Comparison of ENCODE assay signal across 41 cellular contexts in genomic region chrX:120020305-120020704, GRCh38. TPM values are rescaled to one million over a fixed set of nuclear protein-coding genes. Genes with fewer than 3 reads are reported as not detected.
"Had no signal": no experiment of that assay in that cellular context is flagged by ENCODE, and none has a peak within 500 bp of the region (broad histone marks: within the 10 kb centered on the region; RNA-seq: fewer than 3 reads in every experiment).

No MANE protein-coding gene starts in this region.

- H3K4me3 Mint-ChIP-seq: activated naive CD4-positive, alpha-beta T cell treated with anti-CD3 and anti-CD28 coated beads for 36 hours; activated naive CD4-positive, alpha-beta T cell treated with anti-CD3 and anti-CD28 coated beads, Interleukin-2, amount 10 ng/mL, durations not matched to agents 7 days and 5 days; activated naive CD4-positive, alpha-beta T cell treated with anti-CD3 and anti-CD28 coated beads, Interleukin-2, amount 50 U/mL, for 24 hours; activated naive CD8-positive, alpha-beta T cell; activated naive CD8-positive, alpha-beta T cell treated with anti-CD3 and anti-CD28 coated beads for 36 hours; activated naive CD8-positive, alpha-beta T cell treated with anti-CD3 and anti-CD28 coated beads, Interleukin-2, amount 10 ng/mL, durations not matched to agents 7 days and 5 days; activated naive CD8-positive, alpha-beta T cell treated with anti-CD3 and anti-CD28 coated beads, Interleukin-2, amount 50 U/mL, for 24 hours; activated T-cell treated with anti-CD3 and anti-CD28 coated beads, Interleukin-2, amount 50 U/mL, for 72 hours; activated T-helper 1 cell treated with anti-CD3 and anti-CD28 coated beads, Interleukin-12 subunit alpha, Interleukin-12 subunit beta, Interleukin-2, Interleukin-4 antibody, amounts not matched to agents 30 ng/mL and 10 ng/mL and 1 ng/mL, durations not matched to agents 14 hours and 24 hours and 36 hours; activated T-helper 17 cell treated with anti-CD3 and anti-CD28 coated beads, Interleukin-2, amount 50 U/mL, for 72 hours; brain; central memory CD8-positive, alpha-beta T cell had no signal

- H3K27ac ChIP-seq: adrenal gland, ascending aorta, body of pancreas, brain microvascular endothelial cell, breast epithelium, cardiac muscle cell, colonic mucosa had no signal

- ATAC-seq: activated naive CD4-positive, alpha-beta T cell treated with anti-CD3 and anti-CD28 coated beads, Interleukin-2, amount 50 U/mL, for 72 hours; activated naive CD8-positive, alpha-beta T cell treated with anti-CD3 and anti-CD28 coated beads, Interleukin-2, amount 50 U/mL, for 24 hours; activated T-cell treated with anti-CD3 and anti-CD28 coated beads, Interleukin-2, amount 50 U/mL, for 72 hours; activated T-helper 17 cell treated with anti-CD3 and anti-CD28 coated beads, Interleukin-2, amount 50 U/mL, for 72 hours; body of pancreas had no signal

- H3K9me3 ChIP-seq: adrenal gland, ascending aorta, body of pancreas, breast epithelium, colonic mucosa had no signal

- H3K4me1 Mint-ChIP-seq: activated T-helper 17 cell treated with anti-CD3 and anti-CD28 coated beads, Interleukin-2, amount 50 U/mL, for 72 hours had no signal

- H3K4me3 ChIP-seq: adrenal gland, ascending aorta, body of pancreas, breast epithelium, cardiac muscle cell, colonic mucosa had no signal

- H3K36me3 Mint-ChIP-seq: activated naive CD4-positive, alpha-beta T cell treated with anti-CD3 and anti-CD28 coated beads, Interleukin-2, amount 50 U/mL, for 24 hours; activated naive CD4-positive, alpha-beta T cell treated with anti-CD3 and anti-CD28 coated beads, Interleukin-2, amount 50 U/mL, for 72 hours; activated naive CD8-positive, alpha-beta T cell; activated naive CD8-positive, alpha-beta T cell treated with anti-CD3 and anti-CD28 coated beads for 36 hours; activated naive CD8-positive, alpha-beta T cell treated with anti-CD3 and anti-CD28 coated beads, Interleukin-2, amount 10 ng/mL, durations not matched to agents 7 days and 5 days; brain had no signal

- H3K4me1 ChIP-seq: adrenal gland, ascending aorta, breast epithelium, colonic mucosa had no signal

- H3K27ac Mint-ChIP-seq: activated naive CD4-positive, alpha-beta T cell treated with anti-CD3 and anti-CD28 coated beads for 36 hours; activated naive CD4-positive, alpha-beta T cell treated with anti-CD3 and anti-CD28 coated beads, Interleukin-2, amount 10 ng/mL, durations not matched to agents 7 days and 5 days; activated naive CD4-positive, alpha-beta T cell treated with anti-CD3 and anti-CD28 coated beads, Interleukin-2, amount 50 U/mL, for 24 hours; activated naive CD4-positive, alpha-beta T cell treated with anti-CD3 and anti-CD28 coated beads, Interleukin-2, amount 50 U/mL, for 72 hours; activated naive CD8-positive, alpha-beta T cell; activated naive CD8-positive, alpha-beta T cell treated with anti-CD3 and anti-CD28 coated beads for 36 hours; activated naive CD8-positive, alpha-beta T cell treated with anti-CD3 and anti-CD28 coated beads, Interleukin-2, amount 10 ng/mL, durations not matched to agents 7 days and 5 days; activated naive CD8-positive, alpha-beta T cell treated with anti-CD3 and anti-CD28 coated beads, Interleukin-2, amount 50 U/mL, for 24 hours; activated T-cell treated with anti-CD3 and anti-CD28 coated beads, Interleukin-2, amount 50 U/mL, for 72 hours; activated T-helper 1 cell treated with anti-CD3 and anti-CD28 coated beads, Interleukin-12 subunit alpha, Interleukin-12 subunit beta, Interleukin-2, Interleukin-4 antibody, amounts not matched to agents 30 ng/mL and 10 ng/mL and 1 ng/mL, durations not matched to agents 14 hours and 24 hours and 36 hours; activated T-helper 17 cell treated with anti-CD3 and anti-CD28 coated beads, Interleukin-2, amount 50 U/mL, for 72 hours; activated T-helper 2 cell treated with anti-CD3 and anti-CD28 coated beads, Interferon-gamma antibody, Interleukin-2, Interleukin-4, amounts not matched to agents 10 μg/mL and 5 μg/mL and 100 μg/mL, durations not matched to agents 14 hours and 24 hours and 36 hours; brain had no signal

- H3K27me3 ChIP-seq: ascending aorta, body of pancreas, colonic mucosa had no signal

- H3K36me3 ChIP-seq: adrenal gland, ascending aorta, brain microvascular endothelial cell, breast epithelium, cardiac muscle cell, colonic mucosa had no signal

- DNase-seq: activated effector memory CD4-positive, alpha-beta T cell treated with anti-CD3 and anti-CD28 coated beads, Interleukin-2, amount 50 U/mL, for 16 hours; activated effector memory CD4-positive, alpha-beta T cell treated with Interleukin-2 at 50 U/mL for 16 hours; activated gamma-delta T cell; activated gamma-delta T cell treated with Interleukin-2 at 50 U/mL for 16 hours; activated naive CD4-positive, alpha-beta T cell; activated naive CD4-positive, alpha-beta T cell treated with anti-CD3 and anti-CD28 coated beads for 36 hours; activated naive CD4-positive, alpha-beta T cell treated with anti-CD3 and anti-CD28 coated beads, Interleukin-2, amount 10 ng/mL, durations not matched to agents 7 days and 5 days; activated naive CD4-positive, alpha-beta T cell treated with anti-CD3 and anti-CD28 coated beads, Interleukin-2, amount 50 U/mL, for 16 hours; activated naive CD4-positive, alpha-beta T cell treated with Interleukin-2 at 50 U/mL for 16 hours; activated naive CD8-positive, alpha-beta T cell treated with anti-CD3 and anti-CD28 coated beads for 36 hours; activated naive CD8-positive, alpha-beta T cell treated with anti-CD3 and anti-CD28 coated beads, Interleukin-2, amount 10 ng/mL, durations not matched to agents 7 days and 5 days; activated naive CD8-positive, alpha-beta T cell treated with anti-CD3 and anti-CD28 coated beads, Interleukin-2, amount 50 U/mL, for 24 hours; activated T-cell treated with anti-CD3 and anti-CD28 coated beads, Interleukin-2, amount 50 U/mL, for 48 hours; activated T-cell treated with anti-CD3 and anti-CD28 coated beads, Interleukin-2, amount 50 U/mL, for 72 hours; amniotic stem cell; amygdala; anterior cingulate cortex; aorta; body of pancreas; brain microvascular endothelial cell; caudate nucleus; central memory CD4-positive, alpha-beta T cell; cerebellar nuclear complex; colonic mucosa had no signal

RNA-seq across cellular contexts. Expression of gene RHOXF2B, which starts 57.2 kb away (rescaled TPM):
- total RNA-seq: activated naive CD4-positive, alpha-beta T cell treated with anti-CD3 and anti-CD28 coated beads for 36 hours; activated naive CD4-positive, alpha-beta T cell treated with anti-CD3 and anti-CD28 coated beads, Interleukin-2, amount 50 U/mL, for 72 hours; activated naive CD8-positive, alpha-beta T cell treated with anti-CD3 and anti-CD28 coated beads for 36 hours; activated naive CD8-positive, alpha-beta T cell treated with anti-CD3 and anti-CD28 coated beads, Interleukin-2, amount 10 ng/mL, durations not matched to agents 7 days and 5 days; activated T-cell treated with anti-CD3 and anti-CD28 coated beads, Interleukin-2, amount 50 U/mL, for 72 hours; activated T-helper 1 cell treated with anti-CD3 and anti-CD28 coated beads, Interleukin-12 subunit alpha, Interleukin-12 subunit beta, Interleukin-2, Interleukin-4 antibody, amounts not matched to agents 30 ng/mL and 10 ng/mL and 1 ng/mL, durations not matched to agents 14 hours and 24 hours and 36 hours; activated T-helper 17 cell treated with anti-CD3 and anti-CD28 coated beads, Interleukin-2, amount 50 U/mL, for 72 hours; activated T-helper 2 cell treated with anti-CD3 and anti-CD28 coated beads, Interferon-gamma antibody, Interleukin-2, Interleukin-4, amounts not matched to agents 10 μg/mL and 5 μg/mL and 100 μg/mL, durations not matched to agents 14 hours and 24 hours and 36 hours; adrenal gland; aorta; ascending aorta; astrocyte; body of pancreas; breast epithelium; bronchial epithelial cell; cardiac muscle cell; cardiac septum; cerebellum; chondrocyte; colonic mucosa had no signal
